8 cellular contexts compared by ENCODE assay signal in genomic region chr14:41749425-41749824, GRCh38.
DNase-seq lines count a peak whose midpoint lies in the region; ATAC-seq and TF ChIP-seq lines count a peak whose summit lies in the region.

No MANE protein-coding gene starts in this region.

- peaks cover 0 to 5% (median 0%) of the 10 kb centered on the region in 4 donors for H3K9me3 ChIP-seq in esophagus muscularis mucosa
- H3K9me3 ChIP-seq in upper lobe of right lung, result no peaks in the 10 kb centered on the region
- no peaks in the 10 kb centered on the region for H3K9me3 ChIP-seq in WERI-Rb-1 (ENCODE audit: severe bottlenecking)

- intact Hi-C loops in esophagus muscularis mucosa (cut with DNase I), result no loop called here
- intact Hi-C loops in upper lobe of right lung (cut with DNase I), result no loop called here

- no peaks in the 10 kb centered on the region for H3K36me3 ChIP-seq in esophagus muscularis mucosa
- no peaks in the 10 kb centered on the region for H3K36me3 ChIP-seq in upper lobe of right lung
- no peaks in the 10 kb centered on the region for H3K36me3 ChIP-seq in WERI-Rb-1

- TF ChIP-seq POLR2A in esophagus muscularis mucosa (IDR thresholded peaks at IDR 0.05; ENCODE audit: low read depth), result no peak

- DNase-seq in NCI-H69 (lab: John Stamatoyannopoulos, UW) (peak; percentile 60), esophagus muscularis mucosa (ENCODE audit: extremely low spot score) (no peak), upper lobe of right lung (no peak), amniotic stem cell (lab: John Stamatoyannopoulos, UW) (no peak), NCI-H510A (lab: John Stamatoyannopoulos, UW) (no peak), WERI-Rb-1 (no peak)

- H3K4me1 ChIP-seq in esophagus muscularis mucosa (no peaks in the 10 kb centered on the region), upper lobe of right lung (no peaks in the 10 kb centered on the region)

- peak overlapping the region; percentile 27 to 51 (median 34) for H3K4me3 ChIP-seq in esophagus muscularis mucosa
- H3K4me3 ChIP-seq in upper lobe of right lung, result peak overlapping the region; percentile 43
- H3K4me3 ChIP-seq in WERI-Rb-1 (ENCODE audit: low read depth, low read length), result no peak overlapping the region

- WGBS in esophagus muscularis mucosa, result 53% methylated on average over 5 of the region's 5 CpGs

- H3K27ac ChIP-seq in esophagus muscularis mucosa (replicated peaks in 1 of 4), result no peak overlapping the region
- H3K27ac ChIP-seq in upper lobe of right lung, result no peak overlapping the region
- no peak overlapping the region for H3K27ac ChIP-seq in WERI-Rb-1

- H3K27me3 ChIP-seq in esophagus muscularis mucosa (no peaks in the 10 kb centered on the region), upper lobe of right lung (no peaks in the 10 kb centered on the region), WERI-Rb-1 (ENCODE audit: insufficient read depth, low read depth, severe bottlenecking) (peaks cover 4% of the 10 kb centered on the region)

- ATAC-seq in GM18508 (IDR thresholded peaks at IDR 0.05; ENCODE audit: insufficient read depth, unreplicated experiment), result peak; percentile 90
- ATAC-seq in HG02588 (IDR thresholded peaks at IDR 0.05; ENCODE audit: unreplicated experiment), result peak; percentile 67
- ATAC-seq in upper lobe of right lung, result no peak

- TF ChIP-seq CTCF in esophagus muscularis mucosa (IDR thresholded peaks at IDR 0.05), result no peak
- TF ChIP-seq CTCF in upper lobe of right lung (IDR thresholded peaks at IDR 0.05), result no peak
- TF ChIP-seq CTCF in WERI-Rb-1 (IDR thresholded peaks at IDR 0.05; ENCODE audit: low read depth, low read length), result no peak

- no peak for TF ChIP-seq EP300 in esophagus muscularis mucosa (IDR thresholded peaks at IDR 0.05)
